Comparison of ENCODE assay signal across 12 cellular contexts in genomic region chr10:79434223-79434687, GRCh38. TPM values are rescaled to one million over a fixed set of nuclear protein-coding genes. Genes with fewer than 3 reads are reported as not detected.
DNase-seq lines count a peak whose midpoint lies in the region; ATAC-seq and TF ChIP-seq lines count a peak whose summit lies in the region.
"Had no signal": no experiment of that assay in that cellular context is flagged by ENCODE, and none has a peak within 500 bp of the region (broad histone marks: within the 10 kb centered on the region; RNA-seq: fewer than 3 reads in every experiment).

No MANE protein-coding gene starts in this region.

- H3K4me3 Mint-ChIP-seq in HFFc6 = peak overlapping the region; percentile 87
- peak overlapping the region; percentile 62 to 71 for H3K4me3 Mint-ChIP-seq in activated T-cell treated with anti-CD3 and anti-CD28 coated beads, Interleukin-2, amount 50 U/mL, for 72 hours

- peaks cover 84% of the 10 kb centered on the region for H3K4me1 Mint-ChIP-seq in HFFc6 (ENCODE audit: low read depth)
- peaks cover 21% of the 10 kb centered on the region for H3K4me1 Mint-ChIP-seq in activated T-cell treated with anti-CD3 and anti-CD28 coated beads, Interleukin-2, amount 50 U/mL, for 72 hours (ENCODE audit: low read depth)

- H3K27me3 Mint-ChIP-seq in HFFc6 (ENCODE audit: insufficient read depth) = peaks cover 3% of the 10 kb centered on the region; the same call in 1 of the 2 replicates
- peaks cover 5% of the 10 kb centered on the region for H3K27me3 Mint-ChIP-seq in activated T-cell treated with anti-CD3 and anti-CD28 coated beads, Interleukin-2, amount 50 U/mL, for 72 hours (ENCODE audit: low read depth)

- peak overlapping the region; percentile 96 for H3K27ac Mint-ChIP-seq in HFFc6
- peak overlapping the region; percentile 88 for H3K27ac Mint-ChIP-seq in activated T-cell treated with anti-CD3 and anti-CD28 coated beads, Interleukin-2, amount 50 U/mL, for 72 hours

- POLR2A ChIA-PET in GM10248 (lab: Yijun Ruan, JAX) = no interaction called here

- no peaks in the 10 kb centered on the region for H3K9me3 Mint-ChIP-seq in HFFc6
- no peaks in the 10 kb centered on the region for H3K9me3 Mint-ChIP-seq in activated T-cell treated with anti-CD3 and anti-CD28 coated beads, Interleukin-2, amount 50 U/mL, for 72 hours

- CTCF ChIA-PET in GM10248 (lab: Yijun Ruan, JAX) = interaction anchor here (0.9 to 1.8 kb wide), 4 partner anchors 11 to 43 kb away, joined by 3 to 4 read pairs (median 4); partner anchors contain the start of gene ZCCHC24

- peaks cover 7% of the 10 kb centered on the region for H3K4me1 ChIP-seq in foreskin keratinocyte

- no peak for TF ChIP-seq CTCF in HFFc6 (IDR thresholded peaks at IDR 0.05)
- no peak for TF ChIP-seq CTCF in foreskin keratinocyte (conservative IDR thresholded peaks at IDR 0.05)
- no peak for TF ChIP-seq CTCF in GM10248 (IDR thresholded peaks at IDR 0.05; ENCODE audit: control extremely low read depth, extremely low read depth, low read depth, missing control alignments)

- peak; percentile 93 to 95 for ATAC-seq in activated T-cell treated with anti-CD3 and anti-CD28 coated beads, Interleukin-2, amount 50 U/mL, for 72 hours (replicated peaks in 1 of 2)
- ATAC-seq in foreskin keratinocyte = peak; percentile 21
- ATAC-seq in stimulated activated naive CD8-positive, alpha-beta T cell treated with anti-CD3 and anti-CD28 coated beads, Interleukin-15, Interleukin-2, amounts not matched to agents 100 U/mL and 50 U/mL, for 24 hours = peak; percentile 94
- no peak for ATAC-seq in HG03196 (IDR thresholded peaks at IDR 0.05; ENCODE audit: unreplicated experiment)

- no peak overlapping the region for H3K27ac ChIP-seq in foreskin keratinocyte
- H3K27ac ChIP-seq: epithelial cell of prostate had no signal

- DNase-seq in HFFc6 = peak; percentile 39
- peak; percentile 14 to 37 for DNase-seq in activated T-cell treated with anti-CD3 and anti-CD28 coated beads, Interleukin-2, amount 50 U/mL, for 72 hours
- no peak for DNase-seq in foreskin keratinocyte
- DNase-seq in stimulated activated naive CD8-positive, alpha-beta T cell treated with anti-CD3 and anti-CD28 coated beads, Interleukin-15, Interleukin-2, amounts not matched to agents 100 U/mL and 50 U/mL, for 24 hours = peak; percentile 46
- no peak for DNase-seq in GM10248 (ENCODE audit: extremely low spot score)
- DNase-seq in activated effector memory CD4-positive, alpha-beta T cell treated with Interleukin-2 at 50 U/mL for 16 hours = no peak
- DNase-seq: DND-41; midbrain; NCI-H2171 treated with DMSO at 0.1 percent for 48 hours; stimulated activated CD4-positive, alpha-beta T cell treated with anti-CD3 and anti-CD28 coated beads, Interleukin-4, amount 100 ng/mL, for 1 hour had no signal

- H3K36me3 Mint-ChIP-seq in HFFc6 (ENCODE audit: low read depth) = peaks cover 15% of the 10 kb centered on the region; the same call in 1 of the 2 replicates
- no peaks in the 10 kb centered on the region for H3K36me3 Mint-ChIP-seq in activated T-cell treated with anti-CD3 and anti-CD28 coated beads, Interleukin-2, amount 50 U/mL, for 72 hours (ENCODE audit: insufficient read depth in 2 of 2)

- H3K27me3 ChIP-seq in foreskin keratinocyte = peaks cover 10% of the 10 kb centered on the region

RNA-seq across cellular contexts. Expression of gene ZCCHC24, which starts 11.2 kb away (rescaled TPM):
- 10 to 100 TPM; 33.2 to 40.3 (median 37.5) TPM for total RNA-seq in HFFc6 (2021; fragmentation: NEBNext Ultra II Directional; extraction: Animal tissue kit (Norgen Biotek cat#: 25700))
- total RNA-seq in activated T-cell treated with anti-CD3 and anti-CD28 coated beads, Interleukin-2, amount 50 U/mL, for 72 hours = 1 to 10 TPM; 1.1 to 1.7 TPM
- 0.67 and 1.2 TPM in 2 replicates for total RNA-seq in foreskin keratinocyte
- 0.33 and 0.49 TPM in 2 replicates for polyA plus RNA-seq in foreskin keratinocyte

Comparison
In these comparisons a context has a peak if more than half of its experiments do, and no peak if none do; other contexts are left out.
1. DNase-seq: peak in HFFc6 (single experiment), activated T-cell treated with anti-CD3 and anti-CD28 coated beads, Interleukin-2, amount 50 U/mL, for 72 hours (2 of 2) and stimulated activated naive CD8-positive, alpha-beta T cell treated with anti-CD3 and anti-CD28 coated beads, Interleukin-15, Interleukin-2, amounts not matched to agents 100 U/mL and 50 U/mL, for 24 hours (single experiment); none in foreskin keratinocyte (0 of 2), GM10248 (single experiment) and activated effector memory CD4-positive, alpha-beta T cell treated with Interleukin-2 at 50 U/mL for 16 hours (single experiment).
2. RNA of gene ZCCHC24, which starts 11.2 kb away (total RNA-seq): 33.2 to 40.3 TPM in HFFc6; 1.1 to 1.7 TPM in activated T-cell treated with anti-CD3 and anti-CD28 coated beads, Interleukin-2, amount 50 U/mL, for 72 hours and 0.67 to 1.2 TPM in foreskin keratinocyte; every median in the first group is over 10 times any median in the second.